Comparison of ENCODE assay signal across 22 cellular contexts in genomic region chr19:11458236-11458900, GRCh38. TPM values are rescaled to one million over a fixed set of nuclear protein-coding genes. Genes with fewer than 3 reads are reported as not detected.
DNase-seq lines count a peak whose midpoint lies in the region; ATAC-seq, FAIRE-seq and TF ChIP-seq lines count a peak whose summit lies in the region.
"Had no signal": no experiment of that assay in that cellular context is flagged by ENCODE, and none has a peak within 500 bp of the region (broad histone marks: within the 10 kb centered on the region; RNA-seq: fewer than 3 reads in every experiment).

No MANE protein-coding gene starts in this region.

- BruUV-seq in K562 (replicated peaks; lab: Mats Ljungman, UMichigan), result no TSS peak

- TF ChIP-seq EP300 in SK-N-SH (IDR thresholded peaks at IDR 0.05; ENCODE audit: borderline replicate concordance in 1 of 2, low read depth in 1 of 2, low read length in 1 of 2) (no peak), K562 (IDR thresholded peaks at IDR 0.05; ENCODE audit: low read length) (no peak)

- H3K4me3 ChIP-seq in SK-N-SH (ENCODE audit: low read depth in 2 of 2, low read length in 1 of 2), result no peak overlapping the region
- H3K4me3 ChIP-seq in K562, result no peak overlapping the region
- H3K4me3 ChIP-seq: BLaER1 treated with 17β-estradiol and CSF1 and Interleukin-3, amounts not matched to agents 10 nM and 100 nM; MG63 had no signal

- no peaks in the 10 kb centered on the region for H3K4me1 ChIP-seq in SK-N-SH (ENCODE audit: control insufficient read depth in 1 of 2, insufficient read depth in 2 of 2, low read depth in 1 of 2, low read length in 1 of 2)
- peaks cover 0 to 32% of the 10 kb centered on the region in 2 experiments; a peak in 3 of 5 replicates for H3K4me1 ChIP-seq in K562 (replicated peaks in 1 of 2; ENCODE audit: control insufficient read depth in 2 of 2, insufficient read depth in 2 of 2, low read length in 2 of 2)

- in situ Hi-C loops in K562 (cut with MboI), result no loop called here

- WGBS in SK-N-SH (ENCODE audit: low lambda C conversion rate), result 76% methylated on average over 16 of the region's 19 CpGs
- WGBS in K562 (ENCODE audit: insufficient coverage, low coverage, missing lambda C conversion rate), result 21% methylated on average over 18 of the region's 19 CpGs

- no peaks in the 10 kb centered on the region for H3K9me1 ChIP-seq in K562 (ENCODE audit: control insufficient read depth, insufficient read depth, low read length)

- no peak for TF ChIP-seq RAD21 in SK-N-SH (IDR thresholded peaks at IDR 0.05; ENCODE audit: low read length)
- no peak for TF ChIP-seq RAD21 in K562 (CRISPR knock-in tag; conservative IDR thresholded peaks at IDR 0.05 in 1 of 2, IDR thresholded peaks at IDR 0.05 in 1 of 2)

- H3K9me3 ChIP-seq in SK-N-SH (no peaks in the 10 kb centered on the region), K562 (replicated peaks; ENCODE audit: control insufficient read depth, insufficient read depth, low read depth, low read length) (no peaks in the 10 kb centered on the region)
- H3K9me3 ChIP-seq: BLaER1 treated with 17β-estradiol and CSF1 and Interleukin-3, amounts not matched to agents 10 nM and 100 nM; MG63 had no signal

- intact Hi-C loops in K562 (cut with micrococcal nuclease), result no loop called here

- no peak for TF ChIP-seq POLR2A in K562 (conservative IDR thresholded peaks at IDR 0.05)

- ATAC-seq in SK-N-SH treated with all-trans-retinoic acid at 6 μM for 48 hours (no peak), K562 (no peak), GM19397 (IDR thresholded peaks at IDR 0.05; ENCODE audit: unreplicated experiment) (no peak), HG03108 (IDR thresholded peaks at IDR 0.05; ENCODE audit: unreplicated experiment) (no peak)
- ATAC-seq: CD8-positive, alpha-beta T cell had no signal

- H3K4me3 Mint-ChIP-seq in glutamatergic neuron (ENCODE audit: unreplicated experiment), result peak overlapping the region; percentile 30
- H3K4me3 Mint-ChIP-seq: CD8-positive, alpha-beta T cell had no signal

- TF ChIP-seq CTCF in SK-N-SH (IDR thresholded peaks at IDR 0.05), result no peak
- TF ChIP-seq CTCF in K562 (IDR thresholded peaks at IDR 0.05 in 2 of 3, conservative IDR thresholded peaks at IDR 0.05 in 1 of 3; ENCODE audit: insufficient read depth in 2 of 3, low read depth in 1 of 3, low read length in 3 of 3), result no peak
- no peak for TF ChIP-seq CTCF in glutamatergic neuron (IDR thresholded peaks at IDR 0.05; ENCODE audit: partially characterized antibody, unreplicated experiment)

- H3K27ac ChIP-seq in SK-N-SH (ENCODE audit: low read depth in 2 of 2, low read length in 1 of 2) (no peak overlapping the region), K562 (ENCODE audit: extremely low read depth, low read depth, low read length) (no peak overlapping the region), substantia nigra (ENCODE audit: low read depth, low read length, poor library complexity, severe bottlenecking) (peak overlapping the region; percentile 99)
- H3K27ac ChIP-seq: 22Rv1; BLaER1 treated with 17β-estradiol and CSF1 and Interleukin-3, amounts not matched to agents 10 nM and 100 nM had no signal

- POLR2A ChIA-PET in SK-N-SH (lab: Yijun Ruan, JAX) (no interaction called here), K562 (lab: Yijun Ruan, JAX) (interaction anchor here (0.6 to 1.1 kb wide), 2 partner anchors 15 to 196 kb away, joined by 3 read pairs; partner anchors contain the start of gene DOCK6)

- peaks cover 21% of the 10 kb centered on the region for H3K27me3 Mint-ChIP-seq in glutamatergic neuron (ENCODE audit: unreplicated experiment)

- peaks cover 2% of the 10 kb centered on the region for H3K36me3 Mint-ChIP-seq in glutamatergic neuron (ENCODE audit: unreplicated experiment)
- H3K36me3 Mint-ChIP-seq: CD8-positive, alpha-beta T cell had no signal

- H3K79me2 ChIP-seq in SK-N-SH (ENCODE audit: insufficient read depth) (no peaks in the 10 kb centered on the region), K562 (ENCODE audit: control insufficient read depth, insufficient read depth, low read length) (no peaks in the 10 kb centered on the region)

- H3K4me2 ChIP-seq in SK-N-SH, result no peak overlapping the region
- no peak overlapping the region for H3K4me2 ChIP-seq in K562 (ENCODE audit: insufficient read depth, low read length)
- H3K4me2 ChIP-seq: BLaER1 treated with 17β-estradiol and CSF1 and Interleukin-3, amounts not matched to agents 10 nM and 100 nM had no signal

- H4K20me1 ChIP-seq in SK-N-SH (ENCODE audit: insufficient read depth) (no peaks in the 10 kb centered on the region), K562 (replicated peaks; ENCODE audit: control insufficient read depth, insufficient read depth, low read length) (0 out of 2 replicates have a peak, but pooled peaks cover 4% of the 10 kb centered on the region)
- H4K20me1 ChIP-seq: BLaER1 treated with 17β-estradiol and CSF1 and Interleukin-3, amounts not matched to agents 10 nM and 100 nM had no signal

- peak; percentile 28 for DNase-seq in SK-N-SH
- DNase-seq in K562 (ENCODE audit: extremely low read depth in 1 of 4, low spot score in 3 of 4), result peak in 2 of 4 experiments; percentile 7 to 19
- no peak for DNase-seq in glutamatergic neuron
- no peak for DNase-seq in substantia nigra (lab: John Stamatoyannopoulos, UW)
- DNase-seq in putamen (ENCODE audit: low spot score), result no peak
- DNase-seq: CD8-positive, alpha-beta T cell; MG63; NCI-H1417; NCI-H187; NCI-H446; NCI-H526; OCI-M1 had no signal

- CTCF ChIA-PET in SK-N-SH (lab: Yijun Ruan, JAX) (interaction anchor here (1.2 to 3.6 kb wide), 6 partner anchors 11 to 76 kb away, joined by 3 to 22 read pairs (median 6); no protein-coding TSS in a partner anchor), K562 (lab: Yijun Ruan, JAX; ENCODE audit: low intra/inter-chr PET ratio) (no interaction called here)

- H3F3A ChIP-seq in SK-N-SH (replicated peaks; ENCODE audit: insufficient read depth), result no peaks in the 10 kb centered on the region

- peak overlapping the region; percentile 12 for H3K27ac Mint-ChIP-seq in glutamatergic neuron (ENCODE audit: unreplicated experiment)
- H3K27ac Mint-ChIP-seq: CD8-positive, alpha-beta T cell had no signal

- H3K9ac ChIP-seq in SK-N-SH (no peak overlapping the region), K562 (ENCODE audit: insufficient read depth in 1 of 2, low read depth in 2 of 2, low read length in 2 of 2) (0 out of 4 replicates have a peak overlapping the region, but pooled peaks of 1 of the 2 experiments have one; percentile 28)
- H3K9ac ChIP-seq: BLaER1 treated with 17β-estradiol and CSF1 and Interleukin-3, amounts not matched to agents 10 nM and 100 nM had no signal

- FAIRE-seq in K562 (lab: Jason Lieb, UNC), result no peak
- FAIRE-seq: GM18507, RCC 7860 had no signal

- H3K36me3 ChIP-seq in SK-N-SH (replicated peaks in 1 of 2; ENCODE audit: control insufficient read depth in 1 of 2, insufficient read depth in 2 of 2, low read length in 1 of 2) (no peaks in the 10 kb centered on the region), K562 (ENCODE audit: control insufficient read depth, insufficient read depth, low read length) (no peaks in the 10 kb centered on the region)
- H3K36me3 ChIP-seq: BLaER1 treated with 17β-estradiol and CSF1 and Interleukin-3, amounts not matched to agents 10 nM and 100 nM; MG63 had no signal

- no peak overlapping the region for H2AFZ ChIP-seq in SK-N-SH (ENCODE audit: low read depth)
- no peak overlapping the region for H2AFZ ChIP-seq in K562 (ENCODE audit: low read depth, low read length)

- H3K27me3 ChIP-seq in SK-N-SH (ENCODE audit: insufficient read depth), result no peaks in the 10 kb centered on the region
- peaks cover 0 to 14% of the 10 kb centered on the region in 2 experiments; a peak in 3 of 5 replicates for H3K27me3 ChIP-seq in K562 (ENCODE audit: control insufficient read depth in 2 of 2, insufficient read depth in 2 of 2, low read length in 2 of 2)
- H3K27me3 ChIP-seq: BLaER1 treated with 17β-estradiol and CSF1 and Interleukin-3, amounts not matched to agents 10 nM and 100 nM had no signal

- peaks cover 32% of the 10 kb centered on the region for H3K9me3 Mint-ChIP-seq in glutamatergic neuron (ENCODE audit: unreplicated experiment)
- H3K9me3 Mint-ChIP-seq: CD8-positive, alpha-beta T cell had no signal

- H3K9me2 ChIP-seq in SK-N-SH, result no peaks in the 10 kb centered on the region

- H3K4me1 Mint-ChIP-seq in glutamatergic neuron (ENCODE audit: low read depth, unreplicated experiment), result peaks cover 23% of the 10 kb centered on the region

RNA-seq across cellular contexts. Expression of gene ELAVL3, which starts 22.5 kb away (rescaled TPM):
- polyA plus RNA-seq in SK-N-SH (2012; rRNA removed) (0.48 and 0.68 TPM in 2 replicates), K562 (2011; rRNA removed) (not detected in 2 replicates), K562 (2014; fragmentation: Illumina TruSeq; extraction: Trizol) (not detected in 2 replicates), K562 (2014; fragmentation: Nextera tagmentation; extraction: Ambion mirVana) (not detected), K562 (2014; rRNA removed) (not detected in 2 replicates)
- polyA plus RNA-seq in SK-N-SH (2012; cell fraction: cytosol; rRNA removed), result 0.67 and 1.5 TPM in 2 replicates
- polyA plus RNA-seq in SK-N-SH (2012; cell fraction: nucleus; rRNA removed), result 1.0 and 1.6 TPM in 2 replicates
- total RNA-seq in K562 (2011; cell fraction: chromatin; rRNA removed; ENCODE audit: low replicate concordance), result not detected in 2 replicates
- not detected in 2 replicates for total RNA-seq in K562 (2011; cell fraction: nucleolus; rRNA removed)
- not detected in 2 replicates for total RNA-seq in K562 (2011; cell fraction: nucleoplasm; rRNA removed)
- total RNA-seq in K562 (2014; rRNA removed) (0.16 TPM in 1 of 2 replicates, not detected in the other), K562 (2014; rRNA removed; fragmentation: Illumina TruSeq; extraction: Trizol) (not detected in 2 replicates), K562 (2015; rRNA removed; fragmentation: Illumina TruSeq; extraction: Trizol) (not detected in 2 replicates), K562 (2021) (not detected in 2 replicates), glutamatergic neuron (ENCODE audit: unreplicated experiment) (633 TPM)
- polyA plus RNA-seq in K562 (2011; cell fraction: cytosol; rRNA removed), result not detected in 2 replicates
- not detected in 2 replicates for polyA plus RNA-seq in K562 (2011; cell fraction: nucleus; rRNA removed)
- 0.01 TPM in 1 of 2 replicates, not detected in the other for polyA plus RNA-seq in K562 (2012)
- polyA minus RNA-seq in K562 (2011; rRNA and poly(A)+ RNA removed), result not detected in 2 replicates
- polyA minus RNA-seq in K562 (2011; cell fraction: cytosol; rRNA and poly(A)+ RNA removed), result not detected in 2 replicates
- polyA minus RNA-seq in K562 (2011; cell fraction: nucleus; rRNA and poly(A)+ RNA removed), result not detected in 2 replicates
- total RNA-seq: H4, LHCN-M2 had no signal

RNA-seq across cellular contexts. Expression of gene PRKCSH, which starts 22.9 kb away (rescaled TPM):
- polyA plus RNA-seq in SK-N-SH (2012; rRNA removed), result 198 and 502 TPM in 2 replicates
- 245 and 294 TPM in 2 replicates for polyA plus RNA-seq in SK-N-SH (2012; cell fraction: cytosol; rRNA removed)
- 658 and 734 TPM in 2 replicates for polyA plus RNA-seq in SK-N-SH (2012; cell fraction: nucleus; rRNA removed)
- total RNA-seq in K562 (2011; cell fraction: chromatin; rRNA removed; ENCODE audit: low replicate concordance), result 161 and 438 TPM in 2 replicates
- total RNA-seq in K562 (2011; cell fraction: nucleolus; rRNA removed), result 419 and 446 TPM in 2 replicates
- 236 and 271 TPM in 2 replicates for total RNA-seq in K562 (2011; cell fraction: nucleoplasm; rRNA removed)
- 99.4 and 135 TPM in 2 replicates for total RNA-seq in K562 (2014; rRNA removed)
- 25.6 and 28.4 TPM in 2 replicates for total RNA-seq in K562 (2014; rRNA removed; fragmentation: Illumina TruSeq; extraction: Trizol)
- total RNA-seq in K562 (2015; rRNA removed; fragmentation: Illumina TruSeq; extraction: Trizol), result 48.1 and 52.1 TPM in 2 replicates
- total RNA-seq in K562 (2021), result 297 and 303 TPM in 2 replicates
- 39.1 and 96.2 TPM in 2 replicates for polyA plus RNA-seq in K562 (2011; rRNA removed)
- polyA plus RNA-seq in K562 (2011; cell fraction: cytosol; rRNA removed), result 68.3 and 79.6 TPM in 2 replicates
- 221 and 243 TPM in 2 replicates for polyA plus RNA-seq in K562 (2011; cell fraction: nucleus; rRNA removed)
- polyA plus RNA-seq in K562 (2012), result 242 and 451 TPM in 2 replicates
- polyA plus RNA-seq in K562 (2014; fragmentation: Illumina TruSeq; extraction: Trizol), result 155 and 235 TPM in 2 replicates
- 1 to 10 TPM; 2.3 to 6.9 TPM for polyA plus RNA-seq in K562 (2014; fragmentation: Nextera tagmentation; extraction: Ambion mirVana)
- 76.5 and 88.9 TPM in 2 replicates for polyA plus RNA-seq in K562 (2014; rRNA removed)
- polyA minus RNA-seq in K562 (2011; rRNA and poly(A)+ RNA removed), result 31.6 and 32.5 TPM in 2 replicates
- 147 and 227 TPM in 2 replicates for polyA minus RNA-seq in K562 (2011; cell fraction: cytosol; rRNA and poly(A)+ RNA removed)
- 56.5 and 75.8 TPM in 2 replicates for polyA minus RNA-seq in K562 (2011; cell fraction: nucleus; rRNA and poly(A)+ RNA removed)
- 276 TPM for total RNA-seq in glutamatergic neuron (ENCODE audit: unreplicated experiment)

RNA-seq across cellular contexts. Expression of gene ODAD3, which starts 23.4 kb away (rescaled TPM):
- polyA plus RNA-seq in SK-N-SH (2012; rRNA removed), result 3.2 and 4.2 TPM in 2 replicates
- polyA plus RNA-seq in SK-N-SH (2012; cell fraction: cytosol; rRNA removed), result 2.1 and 2.3 TPM in 2 replicates
- 6.9 and 7.8 TPM in 2 replicates for polyA plus RNA-seq in SK-N-SH (2012; cell fraction: nucleus; rRNA removed)
- 0.25 and 0.74 TPM in 2 replicates for total RNA-seq in K562 (2011; cell fraction: chromatin; rRNA removed; ENCODE audit: low replicate concordance)
- 0.26 and 1.2 TPM in 2 replicates for total RNA-seq in K562 (2011; cell fraction: nucleolus; rRNA removed)
- total RNA-seq in K562 (2011; cell fraction: nucleoplasm; rRNA removed), result 0.29 TPM in 1 of 2 replicates, not detected in the other
- total RNA-seq in K562 (2014; rRNA removed), result 0.08 and 0.14 TPM in 2 replicates
- total RNA-seq in K562 (2014; rRNA removed; fragmentation: Illumina TruSeq; extraction: Trizol), result 0.11 TPM in 1 of 2 replicates, not detected in the other
- 0.08 TPM in 1 of 2 replicates, not detected in the other for total RNA-seq in K562 (2015; rRNA removed; fragmentation: Illumina TruSeq; extraction: Trizol)
- total RNA-seq in K562 (2021), result 0.18 and 0.51 TPM in 2 replicates
- 0.19 TPM in 1 of 2 replicates, not detected in the other for polyA plus RNA-seq in K562 (2011; rRNA removed)
- 0.12 TPM in 2 replicates for polyA plus RNA-seq in K562 (2011; cell fraction: cytosol; rRNA removed)
- polyA plus RNA-seq in K562 (2011; cell fraction: nucleus; rRNA removed), result 0.54 and 0.66 TPM in 2 replicates
- polyA plus RNA-seq in K562 (2012), result 0.16 and 0.19 TPM in 2 replicates
- 0.08 and 0.12 TPM in 2 replicates for polyA plus RNA-seq in K562 (2014; fragmentation: Illumina TruSeq; extraction: Trizol)
- under 1 TPM; 0.07 to 0.18 TPM for polyA plus RNA-seq in K562 (2014; fragmentation: Nextera tagmentation; extraction: Ambion mirVana)
- 0.72 and 1.5 TPM in 2 replicates for polyA plus RNA-seq in K562 (2014; rRNA removed)
- polyA minus RNA-seq in K562 (2011; rRNA and poly(A)+ RNA removed), result not detected in 2 replicates
- polyA minus RNA-seq in K562 (2011; cell fraction: cytosol; rRNA and poly(A)+ RNA removed), result not detected in 2 replicates
- polyA minus RNA-seq in K562 (2011; cell fraction: nucleus; rRNA and poly(A)+ RNA removed), result 0.13 and 0.22 TPM in 2 replicates
- 2.6 TPM for total RNA-seq in glutamatergic neuron (ENCODE audit: unreplicated experiment)
- total RNA-seq: CD8-positive, alpha-beta T cell had no signal

RNA-seq across cellular contexts. Expression of gene RGL3, which starts 39.3 kb away (rescaled TPM):
- 13.3 and 13.5 TPM in 2 replicates for polyA plus RNA-seq in SK-N-SH (2012; rRNA removed)
- polyA plus RNA-seq in SK-N-SH (2012; cell fraction: cytosol; rRNA removed), result 2.1 and 2.9 TPM in 2 replicates
- polyA plus RNA-seq in SK-N-SH (2012; cell fraction: nucleus; rRNA removed), result 140 and 202 TPM in 2 replicates
- 1.2 and 4.6 TPM in 2 replicates for total RNA-seq in K562 (2011; cell fraction: chromatin; rRNA removed; ENCODE audit: low replicate concordance)
- total RNA-seq in K562 (2011; cell fraction: nucleolus; rRNA removed), result 1.3 and 1.5 TPM in 2 replicates
- total RNA-seq in K562 (2011; cell fraction: nucleoplasm; rRNA removed), result 0.38 and 2.1 TPM in 2 replicates
- total RNA-seq in K562 (2014; rRNA removed), result 0.16 and 0.32 TPM in 2 replicates
- not detected in 2 replicates for total RNA-seq in K562 (2014; rRNA removed; fragmentation: Illumina TruSeq; extraction: Trizol)
- total RNA-seq in K562 (2015; rRNA removed; fragmentation: Illumina TruSeq; extraction: Trizol), result 0.11 TPM in 1 of 2 replicates, not detected in the other
- 0.40 and 0.58 TPM in 2 replicates for total RNA-seq in K562 (2021)
- 0.26 and 0.61 TPM in 2 replicates for polyA plus RNA-seq in K562 (2011; rRNA removed)
- polyA plus RNA-seq in K562 (2011; cell fraction: cytosol; rRNA removed), result 0.34 and 0.40 TPM in 2 replicates
- 2.1 and 3.0 TPM in 2 replicates for polyA plus RNA-seq in K562 (2011; cell fraction: nucleus; rRNA removed)
- 0.52 and 1.4 TPM in 2 replicates for polyA plus RNA-seq in K562 (2012)
- 0.22 TPM in 2 replicates for polyA plus RNA-seq in K562 (2014; fragmentation: Illumina TruSeq; extraction: Trizol)
- not detected for polyA plus RNA-seq in K562 (2014; fragmentation: Nextera tagmentation; extraction: Ambion mirVana)
- polyA plus RNA-seq in K562 (2014; rRNA removed), result 0.09 and 0.12 TPM in 2 replicates
- 0.14 TPM in 1 of 2 replicates, not detected in the other for polyA minus RNA-seq in K562 (2011; rRNA and poly(A)+ RNA removed)
- polyA minus RNA-seq in K562 (2011; cell fraction: cytosol; rRNA and poly(A)+ RNA removed), result 2.7 TPM in 1 of 2 replicates, not detected in the other
- polyA minus RNA-seq in K562 (2011; cell fraction: nucleus; rRNA and poly(A)+ RNA removed), result 0.33 and 0.67 TPM in 2 replicates
- total RNA-seq in glutamatergic neuron (ENCODE audit: unreplicated experiment), result 0.66 TPM
- total RNA-seq: CD8-positive, alpha-beta T cell; G401; H4 had no signal

RNA-seq across cellular contexts. Expression of gene ZNF653, which starts 47.3 kb away (rescaled TPM):
- 14.5 and 14.7 TPM in 2 replicates for polyA plus RNA-seq in SK-N-SH (2012; rRNA removed)
- 7.2 and 10.5 TPM in 2 replicates for polyA plus RNA-seq in SK-N-SH (2012; cell fraction: cytosol; rRNA removed)
- 41.9 and 44.2 TPM in 2 replicates for polyA plus RNA-seq in SK-N-SH (2012; cell fraction: nucleus; rRNA removed)
- total RNA-seq in K562 (2011; cell fraction: chromatin; rRNA removed; ENCODE audit: low replicate concordance), result 12.5 and 24.0 TPM in 2 replicates
- 22.4 and 24.2 TPM in 2 replicates for total RNA-seq in K562 (2011; cell fraction: nucleolus; rRNA removed)
- 15.0 and 19.7 TPM in 2 replicates for total RNA-seq in K562 (2011; cell fraction: nucleoplasm; rRNA removed)
- 3.9 and 7.1 TPM in 2 replicates for total RNA-seq in K562 (2014; rRNA removed)
- 1.4 and 1.6 TPM in 2 replicates for total RNA-seq in K562 (2014; rRNA removed; fragmentation: Illumina TruSeq; extraction: Trizol)
- 2.9 and 3.8 TPM in 2 replicates for total RNA-seq in K562 (2015; rRNA removed; fragmentation: Illumina TruSeq; extraction: Trizol)
- 5.6 and 8.0 TPM in 2 replicates for total RNA-seq in K562 (2021)
- polyA plus RNA-seq in K562 (2011; rRNA removed), result 7.0 and 7.8 TPM in 2 replicates
- 7.3 and 15.5 TPM in 2 replicates for polyA plus RNA-seq in K562 (2011; cell fraction: cytosol; rRNA removed)
- 18.3 and 23.6 TPM in 2 replicates for polyA plus RNA-seq in K562 (2011; cell fraction: nucleus; rRNA removed)
- 5.4 and 6.6 TPM in 2 replicates for polyA plus RNA-seq in K562 (2012)
- 4.2 and 5.6 TPM in 2 replicates for polyA plus RNA-seq in K562 (2014; fragmentation: Illumina TruSeq; extraction: Trizol)
- not detected for polyA plus RNA-seq in K562 (2014; fragmentation: Nextera tagmentation; extraction: Ambion mirVana)
- 5.3 and 7.3 TPM in 2 replicates for polyA plus RNA-seq in K562 (2014; rRNA removed)
- polyA minus RNA-seq in K562 (2011; rRNA and poly(A)+ RNA removed), result 2.4 and 4.9 TPM in 2 replicates
- polyA minus RNA-seq in K562 (2011; cell fraction: cytosol; rRNA and poly(A)+ RNA removed), result 3.6 and 4.3 TPM in 2 replicates
- polyA minus RNA-seq in K562 (2011; cell fraction: nucleus; rRNA and poly(A)+ RNA removed), result 4.3 and 5.6 TPM in 2 replicates
- 19.2 TPM for total RNA-seq in glutamatergic neuron (ENCODE audit: unreplicated experiment)

Comparison
In these comparisons a context has a peak if more than half of its experiments do, and no peak if none do; other contexts are left out.
1. RNA of gene ELAVL3, which starts 22.5 kb away (total RNA-seq): 633 TPM in glutamatergic neuron (single experiment); 0.16 TPM in K562; every median in the first group is over 100 times any median in the second.
2. Of the 27 proteins assayed by ChIP-seq in both K562 and SK-N-SH: peak only in K562: USF1; only in SK-N-SH: none; in both: none; in neither: 26.